In the genomic region with DNA sequence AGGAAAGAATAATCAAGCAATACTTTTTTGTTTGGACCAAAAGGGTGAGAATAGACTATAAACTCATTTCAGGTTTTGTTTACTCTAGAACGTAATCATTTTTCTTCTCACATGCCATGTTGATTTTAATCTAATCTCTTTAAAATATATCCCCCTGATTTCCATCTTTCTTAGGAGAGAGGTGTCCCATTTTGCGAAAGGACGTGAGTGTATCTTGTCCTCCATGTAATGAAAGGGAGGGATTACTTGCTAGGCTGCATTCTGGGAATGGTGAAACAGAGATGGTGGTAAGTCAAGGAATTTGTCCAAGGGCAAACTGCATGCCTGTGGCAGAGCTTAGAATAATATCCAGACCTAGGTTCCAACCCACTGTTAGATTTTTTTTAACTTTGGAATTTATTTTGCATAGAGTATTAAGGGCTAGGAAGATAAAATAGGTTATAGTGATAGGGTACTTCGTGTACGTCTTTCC, we compare ENCODE assay signal across 1 cellular context.
TF ChIP-seq lines count a peak whose summit lies in the region.

No MANE protein-coding gene starts in this region.

TF ChIP-seq in HepG2, 621 proteins besides CTCF, POLR2A, EP300 and RAD21 (continued from another document):
- no peak for TF ChIP-seq CCDC6 (CRISPR knock-in tag; IDR thresholded peaks at IDR 0.05)
- TF ChIP-seq ZNF234 (CRISPR knock-in tag; conservative IDR thresholded peaks at IDR 0.05): no peak
- no peak for TF ChIP-seq SNAI1 (CRISPR knock-in tag; IDR thresholded peaks at IDR 0.05; ENCODE audit: borderline replicate concordance)
- no peak for TF ChIP-seq NCOA1 (CRISPR knock-in tag; IDR thresholded peaks at IDR 0.05)
- no peak for TF ChIP-seq SAP130 (CRISPR knock-in tag; IDR thresholded peaks at IDR 0.05; ENCODE audit: low read depth)
